Comparison of ENCODE assay signal across 16 cellular contexts in the genomic region with DNA sequence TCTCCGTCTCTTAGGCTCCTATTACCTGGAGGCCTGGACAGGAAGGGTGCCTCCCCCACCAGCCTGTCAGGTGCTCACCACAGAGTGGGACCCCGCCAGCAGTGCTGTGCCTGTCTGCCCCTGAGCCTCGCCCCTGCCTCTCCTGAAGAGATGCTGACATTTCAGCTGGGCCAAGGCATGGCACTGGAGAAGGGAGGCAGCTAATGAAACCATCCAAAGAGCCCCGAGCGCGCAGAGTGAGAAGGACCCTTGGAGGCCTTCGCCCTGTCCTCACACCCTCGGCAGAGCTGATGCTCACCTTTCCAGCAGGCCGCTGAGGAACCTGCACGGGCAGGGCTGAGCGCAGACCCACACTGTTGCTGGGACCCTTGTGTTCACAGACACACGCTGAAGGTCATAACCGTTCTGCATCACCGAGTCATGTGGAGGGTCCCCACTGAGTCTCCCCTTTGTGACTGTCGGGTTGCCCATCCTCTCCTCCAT. TPM values are rescaled to one million over a fixed set of nuclear protein-coding genes. Genes with fewer than 3 reads are reported as not detected.
DNase-seq lines count a peak whose midpoint lies in the region; ATAC-seq and TF ChIP-seq lines count a peak whose summit lies in the region.
"Had no signal": no experiment of that assay in that cellular context is flagged by ENCODE, and none has a peak within 500 bp of the region (broad histone marks: within the 10 kb centered on the region; RNA-seq: fewer than 3 reads in every experiment).

No MANE protein-coding gene starts in this region.

- intact Hi-C loops in right lobe of liver (cut with DNase I) (loop anchor here in 1 of 2 donors (10.0 kb wide), 1 partner anchor 90 kb away; no protein-coding TSS in a partner anchor), tibial artery (cut with DNase I; ENCODE audit: low total_unique reads) (loop anchor here (10.0 kb wide), 1 partner anchor 100 kb away; a partner anchor contains a TSS)

- peak overlapping the region; percentile 88 for H3K4me3 Mint-ChIP-seq in activated naive CD8-positive, alpha-beta T cell
- no peak overlapping the region for H3K4me3 Mint-ChIP-seq in activated naive CD8-positive, alpha-beta T cell treated with anti-CD3 and anti-CD28 coated beads for 36 hours
- H3K4me3 Mint-ChIP-seq in WTC11 = peak overlapping the region; percentile 81

- H3K27ac Mint-ChIP-seq in activated naive CD8-positive, alpha-beta T cell = no peak overlapping the region
- no peak overlapping the region for H3K27ac Mint-ChIP-seq in activated naive CD8-positive, alpha-beta T cell treated with anti-CD3 and anti-CD28 coated beads for 36 hours
- H3K27ac Mint-ChIP-seq in WTC11 = peak overlapping the region; percentile 99; the same call in 1 of the 2 replicates

- H3K27ac ChIP-seq in right lobe of liver = no peak overlapping the region
- peak overlapping the region; percentile 86 to 99 for H3K27ac ChIP-seq in tibial artery

- peaks cover 0 to 9% (median 0%) of the 10 kb centered on the region in 4 donors for H3K4me1 ChIP-seq in right lobe of liver
- H3K4me1 ChIP-seq in tibial artery = peaks cover 4 to 14% (median 6%) of the 10 kb centered on the region in 4 donors

- no peaks in the 10 kb centered on the region for H3K27me3 Mint-ChIP-seq in activated naive CD8-positive, alpha-beta T cell
- no peaks in the 10 kb centered on the region for H3K27me3 Mint-ChIP-seq in activated naive CD8-positive, alpha-beta T cell treated with anti-CD3 and anti-CD28 coated beads for 36 hours
- no peaks in the 10 kb centered on the region for H3K27me3 Mint-ChIP-seq in WTC11 (ENCODE audit: low read depth)

- no peaks in the 10 kb centered on the region for H3K36me3 Mint-ChIP-seq in activated naive CD8-positive, alpha-beta T cell
- peaks cover 2% of the 10 kb centered on the region for H3K36me3 Mint-ChIP-seq in activated naive CD8-positive, alpha-beta T cell treated with anti-CD3 and anti-CD28 coated beads for 36 hours
- no peaks in the 10 kb centered on the region for H3K36me3 Mint-ChIP-seq in WTC11

- H3K36me3 ChIP-seq in right lobe of liver (peaks cover 0 to 27% (median 13%) of the 10 kb centered on the region in 4 donors), tibial artery (peaks cover 0 to 51% (median 0%) of the 10 kb centered on the region in 3 donors)
- H3K36me3 ChIP-seq: right atrium auricular region had no signal

- ATAC-seq in WTC11 (no peak), right lobe of liver (no peak), HG02840 (IDR thresholded peaks at IDR 0.05; ENCODE audit: low FRiP score, unreplicated experiment) (no peak), GM18502 (IDR thresholded peaks at IDR 0.05; ENCODE audit: poor library complexity, unreplicated experiment) (no peak)

- peaks cover 4% of the 10 kb centered on the region for H3K4me1 Mint-ChIP-seq in activated naive CD8-positive, alpha-beta T cell (ENCODE audit: low read depth)
- H3K4me1 Mint-ChIP-seq in activated naive CD8-positive, alpha-beta T cell treated with anti-CD3 and anti-CD28 coated beads for 36 hours = peaks cover 5% of the 10 kb centered on the region
- H3K4me1 Mint-ChIP-seq in WTC11 = peaks cover 17% of the 10 kb centered on the region

- WGBS in right lobe of liver (ENCODE audit: insufficient coverage, low coverage, low lambda C conversion rate, missing lambda C conversion rate) = 93% methylated on average over 8 of the region's 15 CpGs

- TF ChIP-seq POLR2A in right lobe of liver (IDR thresholded peaks at IDR 0.05) = no peak

- no peaks in the 10 kb centered on the region for H3K9me3 Mint-ChIP-seq in activated naive CD8-positive, alpha-beta T cell (ENCODE audit: low read depth)
- H3K9me3 Mint-ChIP-seq in activated naive CD8-positive, alpha-beta T cell treated with anti-CD3 and anti-CD28 coated beads for 36 hours = no peaks in the 10 kb centered on the region
- no peaks in the 10 kb centered on the region for H3K9me3 Mint-ChIP-seq in WTC11

- H3K27me3 ChIP-seq in right lobe of liver (no peaks in the 10 kb centered on the region), tibial artery (no peaks in the 10 kb centered on the region)
- H3K27me3 ChIP-seq: brain microvascular endothelial cell, right atrium auricular region had no signal

- TF ChIP-seq CTCF in WTC11 (IDR thresholded peaks at IDR 0.05) (no peak), right lobe of liver (IDR thresholded peaks at IDR 0.05) (no peak), tibial artery (IDR thresholded peaks at IDR 0.05) (no peak)

- POLR2A ChIA-PET in WTC11 (lab: Charles Lee) = interaction anchor here (1.7 kb wide), 1 partner anchor 177 kb away, joined by 6 read pairs; a partner anchor contains a TSS

- H3K9me3 ChIP-seq in right lobe of liver (no peaks in the 10 kb centered on the region), tibial artery (no peaks in the 10 kb centered on the region)
- H3K9me3 ChIP-seq: right atrium auricular region had no signal

- H3K4me3 ChIP-seq in right lobe of liver (no peak overlapping the region), tibial artery (no peak overlapping the region)

- CTCF ChIA-PET in WTC11 (lab: Charles Lee) = interaction anchor here (1.1 to 3.1 kb wide), 3 partner anchors 9 to 101 kb away, joined by 3 to 25 read pairs (median 4); no protein-coding TSS in a partner anchor

- no peak for DNase-seq in activated naive CD8-positive, alpha-beta T cell treated with anti-CD3 and anti-CD28 coated beads for 36 hours
- DNase-seq in WTC11 (ENCODE audit: low spot score) (no peak), right lobe of liver (peak in 2 of 3 donors; percentile 21 to 48), tibial artery (peak in 1 of 2 donors; percentile 59)
- DNase-seq in NK-92 treated with Interleukin-12 subunit alpha and Interleukin-12 subunit beta, amount 100 ng/mL, for 24 hours (lab: John Stamatoyannopoulos, UW) = no peak
- DNase-seq: brain microvascular endothelial cell; C1 segment of cervical spinal cord; effector memory CD4-positive, alpha-beta T cell; NCI-H1930; NCI-H82; Right ventricle myocardium superior; stimulated activated CD4-positive, alpha-beta T cell treated with anti-CD3 and anti-CD28 coated beads, Interleukin-2, amount 100 ng/mL, for 48 hours had no signal

TF ChIP-seq in WTC11, 78 proteins besides CTCF, POLR2A, EP300 and RAD21 (continues in another document):
- no peak for TF ChIP-seq TEAD4 (CRISPR knock-in tag; IDR thresholded peaks at IDR 0.05)
- TF ChIP-seq, protein P1, sequence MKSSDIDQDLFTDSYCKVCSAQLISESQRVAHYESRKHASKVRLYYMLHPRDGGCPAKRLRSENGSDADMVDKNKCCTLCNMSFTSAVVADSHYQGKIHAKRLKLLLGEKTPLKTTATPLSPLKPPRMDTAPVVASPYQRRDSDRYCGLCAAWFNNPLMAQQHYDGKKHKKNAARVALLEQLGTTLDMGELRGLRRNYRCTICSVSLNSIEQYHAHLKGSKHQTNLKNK (CRISPR knock-in tag; IDR thresholded peaks at IDR 0.05) = no peak
- TF ChIP-seq GABPB1 (CRISPR knock-in tag; IDR thresholded peaks at IDR 0.05) = no peak
- no peak for TF ChIP-seq SP1 (CRISPR knock-in tag; conservative IDR thresholded peaks at IDR 0.05)
- no peak for TF ChIP-seq FOXJ3 (CRISPR knock-in tag; IDR thresholded peaks at IDR 0.05; ENCODE audit: borderline replicate concordance)
- TF ChIP-seq, protein P2, sequence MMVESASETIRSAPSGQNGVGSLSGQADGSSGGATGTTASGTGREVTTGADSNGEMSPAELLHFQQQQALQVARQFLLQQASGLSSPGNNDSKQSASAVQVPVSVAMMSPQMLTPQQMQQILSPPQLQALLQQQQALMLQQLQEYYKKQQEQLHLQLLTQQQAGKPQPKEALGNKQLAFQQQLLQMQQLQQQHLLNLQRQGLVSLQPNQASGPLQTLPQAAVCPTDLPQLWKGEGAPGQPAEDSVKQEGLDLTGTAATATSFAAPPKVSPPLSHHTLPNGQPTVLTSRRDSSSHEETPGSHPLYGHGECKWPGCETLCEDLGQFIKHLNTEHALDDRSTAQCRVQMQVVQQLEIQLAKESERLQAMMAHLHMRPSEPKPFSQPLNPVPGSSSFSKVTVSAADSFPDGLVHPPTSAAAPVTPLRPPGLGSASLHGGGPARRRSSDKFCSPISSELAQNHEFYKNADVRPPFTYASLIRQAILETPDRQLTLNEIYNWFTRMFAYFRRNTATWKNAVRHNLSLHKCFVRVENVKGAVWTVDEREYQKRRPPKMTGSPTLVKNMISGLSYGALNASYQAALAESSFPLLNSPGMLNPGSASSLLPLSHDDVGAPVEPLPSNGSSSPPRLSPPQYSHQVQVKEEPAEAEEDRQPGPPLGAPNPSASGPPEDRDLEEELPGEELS (CRISPR knock-in tag; IDR thresholded peaks at IDR 0.05) = no peak
- TF ChIP-seq ZNF121 (CRISPR knock-in tag; IDR thresholded peaks at IDR 0.05) = no peak
- no peak for TF ChIP-seq EMX1 (CRISPR knock-in tag; IDR thresholded peaks at IDR 0.05)
- TF ChIP-seq, protein P3, sequence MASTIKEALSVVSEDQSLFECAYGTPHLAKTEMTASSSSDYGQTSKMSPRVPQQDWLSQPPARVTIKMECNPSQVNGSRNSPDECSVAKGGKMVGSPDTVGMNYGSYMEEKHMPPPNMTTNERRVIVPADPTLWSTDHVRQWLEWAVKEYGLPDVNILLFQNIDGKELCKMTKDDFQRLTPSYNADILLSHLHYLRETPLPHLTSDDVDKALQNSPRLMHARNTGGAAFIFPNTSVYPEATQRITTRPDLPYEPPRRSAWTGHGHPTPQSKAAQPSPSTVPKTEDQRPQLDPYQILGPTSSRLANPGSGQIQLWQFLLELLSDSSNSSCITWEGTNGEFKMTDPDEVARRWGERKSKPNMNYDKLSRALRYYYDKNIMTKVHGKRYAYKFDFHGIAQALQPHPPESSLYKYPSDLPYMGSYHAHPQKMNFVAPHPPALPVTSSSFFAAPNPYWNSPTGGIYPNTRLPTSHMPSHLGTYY (CRISPR knock-in tag; IDR thresholded peaks at IDR 0.05) = no peak
- TF ChIP-seq, protein P4, sequence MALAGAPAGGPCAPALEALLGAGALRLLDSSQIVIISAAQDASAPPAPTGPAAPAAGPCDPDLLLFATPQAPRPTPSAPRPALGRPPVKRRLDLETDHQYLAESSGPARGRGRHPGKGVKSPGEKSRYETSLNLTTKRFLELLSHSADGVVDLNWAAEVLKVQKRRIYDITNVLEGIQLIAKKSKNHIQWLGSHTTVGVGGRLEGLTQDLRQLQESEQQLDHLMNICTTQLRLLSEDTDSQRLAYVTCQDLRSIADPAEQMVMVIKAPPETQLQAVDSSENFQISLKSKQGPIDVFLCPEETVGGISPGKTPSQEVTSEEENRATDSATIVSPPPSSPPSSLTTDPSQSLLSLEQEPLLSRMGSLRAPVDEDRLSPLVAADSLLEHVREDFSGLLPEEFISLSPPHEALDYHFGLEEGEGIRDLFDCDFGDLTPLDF (CRISPR knock-in tag; IDR thresholded peaks at IDR 0.05) = no peak
- no peak for TF ChIP-seq IRF2 (CRISPR knock-in tag; IDR thresholded peaks at IDR 0.05; ENCODE audit: borderline replicate concordance, low read depth)
- no peak for TF ChIP-seq NR3C1 (CRISPR knock-in tag; conservative IDR thresholded peaks at IDR 0.05; ENCODE audit: low read depth)

RNA-seq across cellular contexts. Expression of a gene that starts 2.1 kb away (rescaled TPM):
- 10 to 100 TPM; 36.3 to 37.8 TPM for total RNA-seq in activated naive CD8-positive, alpha-beta T cell treated with anti-CD3 and anti-CD28 coated beads for 36 hours
- total RNA-seq in WTC11 (2021) (62.7 to 70.3 TPM (median 68.0 TPM) in 3 replicates), right lobe of liver (1 to 10 TPM in 3 of 6 experiments, under 1 TPM in 3; 0.48 to 4.7 (median 1.1) TPM)

RNA-seq across cellular contexts. Expression of a gene that starts 11.5 kb away (rescaled TPM):
- 10 to 100 TPM; 26.8 to 31.1 TPM for total RNA-seq in activated naive CD8-positive, alpha-beta T cell treated with anti-CD3 and anti-CD28 coated beads for 36 hours
- total RNA-seq in WTC11 (2021) (34.5 to 36.9 TPM (median 34.6 TPM) in 3 replicates), right lobe of liver (1 to 10 TPM; 3.1 to 7.7 (median 4.5) TPM)

Comparison
In these comparisons a context has a peak if more than half of its experiments do, and no peak if none do; other contexts are left out.
1. DNase-seq: peak in right lobe of liver (2 of 3); none in activated naive CD8-positive, alpha-beta T cell treated with anti-CD3 and anti-CD28 coated beads for 36 hours (single experiment), WTC11 (single experiment) and NK-92 treated with Interleukin-12 subunit alpha and Interleukin-12 subunit beta, amount 100 ng/mL, for 24 hours (single experiment).
2. H3K27ac ChIP-seq: peak in tibial artery (2 of 2); none in right lobe of liver (0 of 3).
3. RNA of a gene that starts 2.1 kb away (total RNA-seq): 62.7 to 70.3 TPM in WTC11 and 36.3 to 37.8 TPM in activated naive CD8-positive, alpha-beta T cell treated with anti-CD3 and anti-CD28 coated beads for 36 hours; 0.48 to 4.7 TPM in right lobe of liver; every median in the first group is over 4 times any median in the second.